Comparison of ENCODE assay signal across 9 cellular contexts in the genomic region with DNA sequence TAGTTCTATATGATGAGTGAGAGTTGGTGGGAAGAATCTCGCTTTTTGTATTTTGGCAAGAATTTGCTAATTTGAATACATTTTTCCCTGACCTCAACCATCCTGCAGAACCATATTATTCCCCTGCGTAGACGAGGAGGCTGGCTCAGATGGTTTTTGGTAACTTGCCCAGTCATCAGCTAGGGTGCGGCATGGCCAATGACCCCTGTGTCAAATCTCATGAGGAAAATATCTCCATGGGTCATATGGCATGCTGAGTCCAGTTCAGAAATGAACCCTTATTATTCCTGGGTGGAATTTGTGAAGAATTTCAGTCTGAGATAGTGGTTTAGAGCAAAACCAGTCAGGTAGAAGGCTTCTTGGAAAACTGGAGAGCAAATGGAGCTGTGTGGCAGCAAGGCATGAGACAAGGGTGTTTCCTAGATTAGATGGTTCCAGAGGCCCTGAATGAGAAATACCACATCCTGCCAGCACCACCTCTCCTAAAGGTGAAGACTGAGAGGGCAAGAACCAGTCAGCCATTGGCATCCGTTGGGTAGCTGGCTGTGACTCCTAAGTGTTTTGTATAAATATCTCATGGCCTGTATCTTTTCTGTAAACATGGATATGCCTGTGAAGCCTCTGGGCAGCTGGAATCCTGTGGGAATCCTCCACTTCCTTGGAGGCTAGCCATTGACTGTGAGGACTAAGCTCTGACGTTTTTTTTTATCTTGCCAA. TPM values are rescaled to one million over a fixed set of nuclear protein-coding genes. Genes with fewer than 3 reads are reported as not detected.
DNase-seq lines count a peak whose midpoint lies in the region; ATAC-seq and TF ChIP-seq lines count a peak whose summit lies in the region.
"Had no signal": no experiment of that assay in that cellular context is flagged by ENCODE, and none has a peak within 500 bp of the region (broad histone marks: within the 10 kb centered on the region; RNA-seq: fewer than 3 reads in every experiment).

No MANE protein-coding gene starts in this region.

- H3K4me3 ChIP-seq in retinal pigment epithelial cell (ENCODE audit: low read length): no peak overlapping the region

- peak overlapping the region in 1 of 3 donors; percentile 37 for H3K4me3 Mint-ChIP-seq in T-cell

- peaks cover 47 to 56% (median 56%) of the 10 kb centered on the region in 3 donors for H3K4me1 Mint-ChIP-seq in T-cell

- no peaks in the 10 kb centered on the region for H3K9me3 Mint-ChIP-seq in T-cell

- POLR2A ChIA-PET in T-cell (lab: Charles Lee): no interaction called here

- ATAC-seq in T-cell (replicated peaks in 1 of 4): peak; percentile 52 to 65 (median 54)
- ATAC-seq in HG03354 (IDR thresholded peaks at IDR 0.05; ENCODE audit: poor library complexity, severe bottlenecking, unreplicated experiment): no peak
- ATAC-seq in HG03025 (IDR thresholded peaks at IDR 0.05; ENCODE audit: low FRiP score, unreplicated experiment): no peak

- H3K27me3 Mint-ChIP-seq in T-cell: no peaks in the 10 kb centered on the region

- H3K36me3 Mint-ChIP-seq in T-cell: no peaks in the 10 kb centered on the region

- DNase-seq in H4 (ENCODE audit: low spot score) (peak; percentile 97), T-cell (peak in 7 of 34 experiments; percentile 17 to 36 (median 24)), epithelial cell of prostate (ENCODE audit: low read depth, low spot score) (no peak), retinal pigment epithelial cell (ENCODE audit: low read depth) (peak; percentile 49)
- no peak for DNase-seq in activated CD4-positive, CD25-positive, alpha-beta regulatory T cell treated with anti-CD3 and anti-CD28 coated beads, Interleukin-2, amount 50 U/mL, for 72 hours
- DNase-seq: Karpas-422, NCI-H748 treated with DMSO at 0.1 percent for 48 hours had no signal

- H3K27ac Mint-ChIP-seq in T-cell: peak overlapping the region; percentile 80 to 86

- H3K27ac ChIP-seq in epithelial cell of prostate: peak overlapping the region; percentile 100

- CTCF ChIA-PET in T-cell (lab: Charles Lee): interaction anchor here in 1 of 2 donors (0.9 kb wide), 1 partner anchor 78 kb away, joined by 4 read pairs; no protein-coding TSS in a partner anchor

- no peak for TF ChIP-seq CTCF in retinal pigment epithelial cell (conservative IDR thresholded peaks at IDR 0.05; ENCODE audit: low read depth, low read length)

RNA-seq across cellular contexts. Expression of a gene that starts 5.8 kb away (rescaled TPM):
- total RNA-seq in H4 (2014; rRNA removed; shearing (Covaris generic)): 42.9 and 64.7 TPM in 2 replicates
- total RNA-seq in T-cell: 100 to 1,000 TPM in 3 of 5 donors, 10 to 100 TPM in 2; 77.7 to 227 (median 177) TPM

RNA-seq across cellular contexts. Expression of a gene that starts 47.9 kb away (rescaled TPM):
- total RNA-seq in H4 (2014; rRNA removed; shearing (Covaris generic)): 0.06 and 0.08 TPM in 2 replicates
- 1 to 10 TPM in 1 of 5 donors, under 1 TPM in 4; 0.18 to 2.0 (median 0.44) TPM for total RNA-seq in T-cell

RNA-seq across cellular contexts. Expression of a gene that starts 54.4 kb away (rescaled TPM):
- total RNA-seq in H4 (2014; rRNA removed; shearing (Covaris generic)): 1.1 and 8.6 TPM in 2 replicates
- under 1 TPM in 3 of 5 donors, not detected in 2; 0.55 to 0.90 (median 0.59) TPM for total RNA-seq in T-cell

Comparison
In these comparisons a context has a peak if more than half of its experiments do, and no peak if none do; other contexts are left out.
1. DNase-seq: peak in H4 (single experiment) and retinal pigment epithelial cell (single experiment); none in epithelial cell of prostate (single experiment) and activated CD4-positive, CD25-positive, alpha-beta regulatory T cell treated with anti-CD3 and anti-CD28 coated beads, Interleukin-2, amount 50 U/mL, for 72 hours (single experiment).
2. ATAC-seq: peak in T-cell (4 of 4); none in HG03354 (single experiment) and HG03025 (single experiment).